In genomic region chr12:65524666-65525065, GRCh38 we compare ENCODE assay signal across 14 cellular contexts.
DNase-seq lines count a peak whose midpoint lies in the region.
"Had no signal": no experiment of that assay in that cellular context is flagged by ENCODE, and none has a peak within 500 bp of the region (broad histone marks: within the 10 kb centered on the region; RNA-seq: fewer than 3 reads in every experiment).

No MANE protein-coding gene starts in this region.

- DNase-seq in AG08395 (ENCODE audit: low spot score) = peak; percentile 79
- peak; percentile 17 for DNase-seq in HT-29 (ENCODE audit: low spot score)
- DNase-seq in astrocyte of the hippocampus (ENCODE audit: low read depth, low spot score) = peak; percentile 53
- DNase-seq in glomerular endothelial cell (ENCODE audit: extremely low read depth, low read depth, low spot score) = peak; percentile 33
- DNase-seq in Ammon's horn (ENCODE audit: low spot score) = no peak
- no peak for DNase-seq in D341Med (ENCODE audit: low spot score)
- no peak for DNase-seq in activated gamma-delta T cell treated with Interleukin-2 at 50 U/mL for 16 hours
- no peak for DNase-seq in NCI-H524 (lab: John Stamatoyannopoulos, UW)
- DNase-seq: activated CD4-positive, alpha-beta T cell treated with anti-CD3 and anti-CD28 coated beads, Interleukin-2, amount 50 U/mL, for 48 hours; adrenal gland; foreskin melanocyte; NCI-H187; NCI-H69; RPMI8226 had no signal

Comparison
In these comparisons a context has a peak if more than half of its experiments do, and no peak if none do; other contexts are left out.
1. DNase-seq: peak in AG08395 (single experiment), HT-29 (single experiment), astrocyte of the hippocampus (single experiment) and glomerular endothelial cell (single experiment); none in Ammon's horn (single experiment), D341Med (single experiment), activated gamma-delta T cell treated with Interleukin-2 at 50 U/mL for 16 hours (single experiment) and NCI-H524 (0 of 2).